In the genomic region with DNA sequence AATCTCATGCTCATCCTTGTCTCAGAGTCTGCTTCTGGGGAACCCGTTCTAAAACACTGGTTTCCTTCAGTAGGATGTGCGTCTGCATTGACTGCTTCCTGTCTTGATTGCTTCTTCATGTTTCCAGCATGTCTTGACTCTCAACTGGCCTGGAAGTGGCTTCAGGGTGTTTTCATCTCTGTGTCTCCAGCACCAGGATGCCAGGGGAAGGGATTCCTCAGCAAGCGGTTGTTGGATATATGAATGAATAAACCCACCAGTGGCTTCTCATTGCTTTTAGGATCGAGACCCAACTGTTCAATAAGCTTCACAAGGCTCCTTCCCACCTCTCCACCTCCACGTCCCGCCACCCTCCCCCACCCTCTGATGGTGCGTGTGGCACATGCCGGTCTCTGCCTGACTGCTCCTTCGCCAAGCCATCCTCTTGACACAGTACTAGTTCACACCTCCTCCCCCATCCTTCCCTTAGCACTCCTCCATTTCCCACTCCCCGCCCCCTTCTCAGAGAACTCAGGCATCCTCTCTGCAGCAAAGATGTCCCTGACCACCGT, we compare ENCODE assay signal across 14 cellular contexts. TPM values are rescaled to one million over a fixed set of nuclear protein-coding genes. Genes with fewer than 3 reads are reported as not detected.
DNase-seq lines count a peak whose midpoint lies in the region; ATAC-seq and TF ChIP-seq lines count a peak whose summit lies in the region.
"Had no signal": no experiment of that assay in that cellular context is flagged by ENCODE, and none has a peak within 500 bp of the region (broad histone marks: within the 10 kb centered on the region; RNA-seq: fewer than 3 reads in every experiment).

No MANE protein-coding gene starts in this region.

- H3K27ac Mint-ChIP-seq in activated T-cell treated with anti-CD3 and anti-CD28 coated beads, Interleukin-2, amount 50 U/mL, for 24 hours = peak overlapping the region; percentile 46

- H3K27ac ChIP-seq in upper lobe of right lung = no peak overlapping the region
- H3K27ac ChIP-seq: left lung, thoracic aorta had no signal

- H3K27me3 Mint-ChIP-seq in activated T-cell treated with anti-CD3 and anti-CD28 coated beads, Interleukin-2, amount 50 U/mL, for 24 hours = no peaks in the 10 kb centered on the region

- H3K4me3 ChIP-seq in upper lobe of right lung = no peak overlapping the region
- H3K4me3 ChIP-seq: left lung, thoracic aorta had no signal

- ATAC-seq in Right ventricle myocardium superior (ENCODE audit: poor library complexity) (no peak), upper lobe of right lung (no peak), GM21526 (IDR thresholded peaks at IDR 0.05; ENCODE audit: low FRiP score, unreplicated experiment) (no peak)
- ATAC-seq: left lung had no signal

- no peaks in the 10 kb centered on the region for H3K36me3 Mint-ChIP-seq in activated T-cell treated with anti-CD3 and anti-CD28 coated beads, Interleukin-2, amount 50 U/mL, for 24 hours (ENCODE audit: low read depth)

- H3K36me3 ChIP-seq in upper lobe of right lung = no peaks in the 10 kb centered on the region
- H3K36me3 ChIP-seq: left lung, thoracic aorta had no signal

- H3K27me3 ChIP-seq in upper lobe of right lung = no peaks in the 10 kb centered on the region
- H3K27me3 ChIP-seq: left lung had no signal

- peaks cover 36% of the 10 kb centered on the region for H3K4me1 ChIP-seq in upper lobe of right lung

- H3K9me3 ChIP-seq in upper lobe of right lung = no peaks in the 10 kb centered on the region
- H3K9me3 ChIP-seq: left lung, thoracic aorta had no signal

- DNase-seq in cardiac septum (ENCODE audit: low spot score) (peak; percentile 35), Right ventricle myocardium superior (no peak), mesenteric fat pad (ENCODE audit: low spot score) (peak; percentile 71), upper lobe of right lung (peak; percentile 48), NCI-H1092 (lab: John Stamatoyannopoulos, UW) (no peak), germinal center (ENCODE audit: low spot score) (no peak)
- peak; percentile 51 for DNase-seq in activated T-cell treated with anti-CD3 and anti-CD28 coated beads, Interleukin-2, amount 50 U/mL, for 24 hours
- DNase-seq: dermis blood vessel endothelial cell, NCI-H1930 had no signal

- peak overlapping the region; percentile 25 for H3K4me3 Mint-ChIP-seq in activated T-cell treated with anti-CD3 and anti-CD28 coated beads, Interleukin-2, amount 50 U/mL, for 24 hours

- no peak for TF ChIP-seq CTCF in upper lobe of right lung (IDR thresholded peaks at IDR 0.05)

- intact Hi-C loops in cardiac septum (cut with DNase I) (no loop called here), Right ventricle myocardium superior (cut with DNase I) (no loop called here), upper lobe of right lung (cut with DNase I) (no loop called here)

- peaks cover 55% of the 10 kb centered on the region for H3K4me1 Mint-ChIP-seq in activated T-cell treated with anti-CD3 and anti-CD28 coated beads, Interleukin-2, amount 50 U/mL, for 24 hours (ENCODE audit: low read depth)

- no peaks in the 10 kb centered on the region for H3K9me3 Mint-ChIP-seq in activated T-cell treated with anti-CD3 and anti-CD28 coated beads, Interleukin-2, amount 50 U/mL, for 24 hours

RNA-seq across cellular contexts. Expression of gene TNS4, which starts 14.1 kb away (rescaled TPM):
- total RNA-seq in cardiac septum (not detected), Right ventricle myocardium superior (not detected), mesenteric fat pad (0.16 TPM), upper lobe of right lung (0.78 TPM)
- total RNA-seq: dermis blood vessel endothelial cell, frontal cortex had no signal

RNA-seq across cellular contexts. Expression of gene CCR7, which starts 49.7 kb away (rescaled TPM):
- total RNA-seq in cardiac septum (0.32 TPM), Right ventricle myocardium superior (not detected), mesenteric fat pad (0.39 TPM), upper lobe of right lung (1.1 TPM)
- total RNA-seq: frontal cortex, osteoblast, thoracic aorta had no signal

Comparison
In these comparisons a context has a peak if more than half of its experiments do, and no peak if none do; other contexts are left out.
1. DNase-seq: peak in cardiac septum (single experiment), activated T-cell treated with anti-CD3 and anti-CD28 coated beads, Interleukin-2, amount 50 U/mL, for 24 hours (single experiment), mesenteric fat pad (single experiment) and upper lobe of right lung (single experiment); none in Right ventricle myocardium superior (single experiment), NCI-H1092 (single experiment) and germinal center (single experiment).